In the genomic region with DNA sequence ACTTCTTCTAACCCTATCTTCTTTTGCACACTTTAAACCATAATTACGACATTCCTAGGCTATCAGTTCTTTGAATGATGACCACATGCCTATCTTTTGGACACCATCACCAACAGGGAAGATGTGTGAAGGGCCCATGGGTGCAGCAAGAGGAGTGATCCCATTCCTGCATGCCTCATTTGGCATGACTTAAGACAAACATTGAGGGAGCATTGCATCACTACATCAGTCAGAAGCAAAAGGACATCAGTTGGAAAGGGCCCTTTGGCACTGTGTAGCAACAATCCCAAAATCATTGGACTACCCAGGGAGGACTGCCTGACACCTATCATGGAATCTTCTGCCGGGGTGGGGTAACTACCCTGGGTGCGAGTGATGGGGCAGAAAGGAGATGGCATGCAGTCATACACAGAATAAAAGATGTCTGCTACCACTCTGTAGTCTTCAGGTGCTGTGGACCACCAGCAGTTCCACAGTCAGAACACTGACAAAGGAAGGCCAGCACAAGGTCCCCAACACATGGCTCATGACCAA, we compare ENCODE assay signal across 1 cellular context.
TF ChIP-seq lines count a peak whose summit lies in the region.

No MANE protein-coding gene starts in this region.

TF ChIP-seq in K562, 482 proteins besides CTCF, POLR2A, EP300 and RAD21 (continued from another document and continues in another):
- TF ChIP-seq, protein P1, sequence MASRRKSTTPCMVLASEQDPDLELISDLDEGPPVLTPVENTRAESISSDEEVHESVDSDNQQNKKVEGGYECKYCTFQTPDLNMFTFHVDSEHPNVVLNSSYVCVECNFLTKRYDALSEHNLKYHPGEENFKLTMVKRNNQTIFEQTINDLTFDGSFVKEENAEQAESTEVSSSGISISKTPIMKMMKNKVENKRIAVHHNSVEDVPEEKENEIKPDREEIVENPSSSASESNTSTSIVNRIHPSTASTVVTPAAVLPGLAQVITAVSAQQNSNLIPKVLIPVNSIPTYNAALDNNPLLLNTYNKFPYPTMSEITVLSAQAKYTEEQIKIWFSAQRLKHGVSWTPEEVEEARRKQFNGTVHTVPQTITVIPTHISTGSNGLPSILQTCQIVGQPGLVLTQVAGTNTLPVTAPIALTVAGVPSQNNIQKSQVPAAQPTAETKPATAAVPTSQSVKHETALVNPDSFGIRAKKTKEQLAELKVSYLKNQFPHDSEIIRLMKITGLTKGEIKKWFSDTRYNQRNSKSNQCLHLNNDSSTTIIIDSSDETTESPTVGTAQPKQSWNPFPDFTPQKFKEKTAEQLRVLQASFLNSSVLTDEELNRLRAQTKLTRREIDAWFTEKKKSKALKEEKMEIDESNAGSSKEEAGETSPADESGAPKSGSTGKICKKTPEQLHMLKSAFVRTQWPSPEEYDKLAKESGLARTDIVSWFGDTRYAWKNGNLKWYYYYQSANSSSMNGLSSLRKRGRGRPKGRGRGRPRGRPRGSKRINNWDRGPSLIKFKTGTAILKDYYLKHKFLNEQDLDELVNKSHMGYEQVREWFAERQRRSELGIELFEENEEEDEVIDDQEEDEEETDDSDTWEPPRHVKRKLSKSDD (conservative IDR thresholded peaks at IDR 0.05; ENCODE audit: low read length): no peak
- peak; percentile 64; the same call in 1 of the 2 replicates for TF ChIP-seq HDAC8 (tag; IDR thresholded peaks at IDR 0.05)
- TF ChIP-seq ZNF408 (CRISPR knock-in tag; IDR thresholded peaks at IDR 0.05; ENCODE audit: low read depth): no peak
- TF ChIP-seq TOE1 (IDR thresholded peaks at IDR 0.05; ENCODE audit: borderline replicate concordance): no peak
- TF ChIP-seq TOE1 (CRISPR knock-in tag; IDR thresholded peaks at IDR 0.05; ENCODE audit: borderline replicate concordance, low read depth): no peak
- no peak for TF ChIP-seq KDM2B (CRISPR knock-in tag; IDR thresholded peaks at IDR 0.05)
- TF ChIP-seq, protein P2, sequence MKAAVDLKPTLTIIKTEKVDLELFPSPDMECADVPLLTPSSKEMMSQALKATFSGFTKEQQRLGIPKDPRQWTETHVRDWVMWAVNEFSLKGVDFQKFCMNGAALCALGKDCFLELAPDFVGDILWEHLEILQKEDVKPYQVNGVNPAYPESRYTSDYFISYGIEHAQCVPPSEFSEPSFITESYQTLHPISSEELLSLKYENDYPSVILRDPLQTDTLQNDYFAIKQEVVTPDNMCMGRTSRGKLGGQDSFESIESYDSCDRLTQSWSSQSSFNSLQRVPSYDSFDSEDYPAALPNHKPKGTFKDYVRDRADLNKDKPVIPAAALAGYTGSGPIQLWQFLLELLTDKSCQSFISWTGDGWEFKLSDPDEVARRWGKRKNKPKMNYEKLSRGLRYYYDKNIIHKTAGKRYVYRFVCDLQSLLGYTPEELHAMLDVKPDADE (conservative IDR thresholded peaks at IDR 0.05; ENCODE audit: control insufficient read depth, low read depth, low read length): no peak
- no peak for TF ChIP-seq E2F3 (CRISPR knock-in tag; IDR thresholded peaks at IDR 0.05)
- TF ChIP-seq ATF7 (IDR thresholded peaks at IDR 0.05): peak; percentile 94
- no peak for TF ChIP-seq CREB1 (IDR thresholded peaks at IDR 0.05)
- TF ChIP-seq CREB1 (CRISPR knock-in tag; IDR thresholded peaks at IDR 0.05): no peak
- no peak for TF ChIP-seq ZNF551 (CRISPR knock-in tag; IDR thresholded peaks at IDR 0.05)
- TF ChIP-seq ZNF507 (tag; conservative IDR thresholded peaks at IDR 0.05): no peak
- peak; percentile 80; the same call in 1 of the 2 replicates for TF ChIP-seq ZNF766 (CRISPR knock-in tag; conservative IDR thresholded peaks at IDR 0.05)
- TF ChIP-seq ZNF449 (CRISPR knock-in tag; IDR thresholded peaks at IDR 0.05): no peak
- TF ChIP-seq, protein P3, sequence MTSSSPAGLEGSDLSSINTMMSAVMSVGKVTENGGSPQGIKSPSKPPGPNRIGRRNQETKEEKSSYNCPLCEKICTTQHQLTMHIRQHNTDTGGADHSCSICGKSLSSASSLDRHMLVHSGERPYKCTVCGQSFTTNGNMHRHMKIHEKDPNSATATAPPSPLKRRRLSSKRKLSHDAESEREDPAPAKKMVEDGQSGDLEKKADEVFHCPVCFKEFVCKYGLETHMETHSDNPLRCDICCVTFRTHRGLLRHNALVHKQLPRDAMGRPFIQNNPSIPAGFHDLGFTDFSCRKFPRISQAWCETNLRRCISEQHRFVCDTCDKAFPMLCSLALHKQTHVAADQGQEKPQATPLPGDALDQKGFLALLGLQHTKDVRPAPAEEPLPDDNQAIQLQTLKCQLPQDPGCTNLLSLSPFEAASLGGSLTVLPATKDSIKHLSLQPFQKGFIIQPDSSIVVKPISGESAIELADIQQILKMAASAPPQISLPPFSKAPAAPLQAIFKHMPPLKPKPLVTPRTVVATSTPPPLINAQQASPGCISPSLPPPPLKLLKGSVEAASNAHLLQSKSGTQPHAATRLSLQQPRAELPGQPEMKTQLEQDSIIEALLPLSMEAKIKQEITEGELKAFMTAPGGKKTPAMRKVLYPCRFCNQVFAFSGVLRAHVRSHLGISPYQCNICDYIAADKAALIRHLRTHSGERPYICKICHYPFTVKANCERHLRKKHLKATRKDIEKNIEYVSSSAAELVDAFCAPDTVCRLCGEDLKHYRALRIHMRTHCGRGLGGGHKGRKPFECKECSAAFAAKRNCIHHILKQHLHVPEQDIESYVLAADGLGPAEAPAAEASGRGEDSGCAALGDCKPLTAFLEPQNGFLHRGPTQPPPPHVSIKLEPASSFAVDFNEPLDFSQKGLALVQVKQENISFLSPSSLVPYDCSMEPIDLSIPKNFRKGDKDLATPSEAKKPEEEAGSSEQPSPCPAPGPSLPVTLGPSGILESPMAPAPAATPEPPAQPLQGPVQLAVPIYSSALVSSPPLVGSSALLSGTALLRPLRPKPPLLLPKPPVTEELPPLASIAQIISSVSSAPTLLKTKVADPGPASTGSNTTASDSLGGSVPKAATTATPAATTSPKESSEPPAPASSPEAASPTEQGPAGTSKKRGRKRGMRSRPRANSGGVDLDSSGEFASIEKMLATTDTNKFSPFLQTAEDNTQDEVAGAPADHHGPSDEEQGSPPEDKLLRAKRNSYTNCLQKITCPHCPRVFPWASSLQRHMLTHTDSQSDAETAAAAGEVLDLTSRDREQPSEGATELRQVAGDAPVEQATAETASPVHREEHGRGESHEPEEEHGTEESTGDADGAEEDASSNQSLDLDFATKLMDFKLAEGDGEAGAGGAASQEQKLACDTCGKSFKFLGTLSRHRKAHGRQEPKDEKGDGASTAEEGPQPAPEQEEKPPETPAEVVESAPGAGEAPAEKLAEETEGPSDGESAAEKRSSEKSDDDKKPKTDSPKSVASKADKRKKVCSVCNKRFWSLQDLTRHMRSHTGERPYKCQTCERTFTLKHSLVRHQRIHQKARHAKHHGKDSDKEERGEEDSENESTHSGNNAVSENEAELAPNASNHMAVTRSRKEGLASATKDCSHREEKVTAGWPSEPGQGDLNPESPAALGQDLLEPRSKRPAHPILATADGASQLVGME (CRISPR knock-in tag; IDR thresholded peaks at IDR 0.05): peak; percentile 21; the same call in 1 of the 2 replicates
- 0 out of 2 replicates have a peak, but pooled peaks have one; percentile 41 for TF ChIP-seq IRF9 (tag; IDR thresholded peaks at IDR 0.05)
- TF ChIP-seq HLTF (IDR thresholded peaks at IDR 0.05): no peak
- TF ChIP-seq GATAD2B (IDR thresholded peaks at IDR 0.05; ENCODE audit: borderline replicate concordance): no peak
- TF ChIP-seq CAMTA2 (CRISPR knock-in tag; conservative IDR thresholded peaks at IDR 0.05): no peak
- no peak for TF ChIP-seq RBM39 (optimal IDR thresholded peaks at IDR 0.05; ENCODE audit: low read depth, low read length)
- TF ChIP-seq, protein P4, sequence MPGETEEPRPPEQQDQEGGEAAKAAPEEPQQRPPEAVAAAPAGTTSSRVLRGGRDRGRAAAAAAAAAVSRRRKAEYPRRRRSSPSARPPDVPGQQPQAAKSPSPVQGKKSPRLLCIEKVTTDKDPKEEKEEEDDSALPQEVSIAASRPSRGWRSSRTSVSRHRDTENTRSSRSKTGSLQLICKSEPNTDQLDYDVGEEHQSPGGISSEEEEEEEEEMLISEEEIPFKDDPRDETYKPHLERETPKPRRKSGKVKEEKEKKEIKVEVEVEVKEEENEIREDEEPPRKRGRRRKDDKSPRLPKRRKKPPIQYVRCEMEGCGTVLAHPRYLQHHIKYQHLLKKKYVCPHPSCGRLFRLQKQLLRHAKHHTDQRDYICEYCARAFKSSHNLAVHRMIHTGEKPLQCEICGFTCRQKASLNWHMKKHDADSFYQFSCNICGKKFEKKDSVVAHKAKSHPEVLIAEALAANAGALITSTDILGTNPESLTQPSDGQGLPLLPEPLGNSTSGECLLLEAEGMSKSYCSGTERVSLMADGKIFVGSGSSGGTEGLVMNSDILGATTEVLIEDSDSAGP (CRISPR knock-in tag; IDR thresholded peaks at IDR 0.05): no peak
- TF ChIP-seq ATF2 (CRISPR knock-in tag; IDR thresholded peaks at IDR 0.05): no peak
- TF ChIP-seq RUNX1 (IDR thresholded peaks at IDR 0.05; ENCODE audit: low read depth): no peak
- TF ChIP-seq RBM22 (IDR thresholded peaks at IDR 0.05; ENCODE audit: low read depth, low read length, poor library complexity, severe bottlenecking): no peak
- TF ChIP-seq HEY1 (CRISPR knock-in tag; IDR thresholded peaks at IDR 0.05; ENCODE audit: borderline replicate concordance): no peak
- TF ChIP-seq, protein P5, sequence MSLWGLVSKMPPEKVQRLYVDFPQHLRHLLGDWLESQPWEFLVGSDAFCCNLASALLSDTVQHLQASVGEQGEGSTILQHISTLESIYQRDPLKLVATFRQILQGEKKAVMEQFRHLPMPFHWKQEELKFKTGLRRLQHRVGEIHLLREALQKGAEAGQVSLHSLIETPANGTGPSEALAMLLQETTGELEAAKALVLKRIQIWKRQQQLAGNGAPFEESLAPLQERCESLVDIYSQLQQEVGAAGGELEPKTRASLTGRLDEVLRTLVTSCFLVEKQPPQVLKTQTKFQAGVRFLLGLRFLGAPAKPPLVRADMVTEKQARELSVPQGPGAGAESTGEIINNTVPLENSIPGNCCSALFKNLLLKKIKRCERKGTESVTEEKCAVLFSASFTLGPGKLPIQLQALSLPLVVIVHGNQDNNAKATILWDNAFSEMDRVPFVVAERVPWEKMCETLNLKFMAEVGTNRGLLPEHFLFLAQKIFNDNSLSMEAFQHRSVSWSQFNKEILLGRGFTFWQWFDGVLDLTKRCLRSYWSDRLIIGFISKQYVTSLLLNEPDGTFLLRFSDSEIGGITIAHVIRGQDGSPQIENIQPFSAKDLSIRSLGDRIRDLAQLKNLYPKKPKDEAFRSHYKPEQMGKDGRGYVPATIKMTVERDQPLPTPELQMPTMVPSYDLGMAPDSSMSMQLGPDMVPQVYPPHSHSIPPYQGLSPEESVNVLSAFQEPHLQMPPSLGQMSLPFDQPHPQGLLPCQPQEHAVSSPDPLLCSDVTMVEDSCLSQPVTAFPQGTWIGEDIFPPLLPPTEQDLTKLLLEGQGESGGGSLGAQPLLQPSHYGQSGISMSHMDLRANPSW (CRISPR knock-in tag; IDR thresholded peaks at IDR 0.05): no peak
- no peak for TF ChIP-seq DNMT1 (IDR thresholded peaks at IDR 0.05)
- no peak for TF ChIP-seq RBBP5 (IDR thresholded peaks at IDR 0.05; ENCODE audit: borderline replicate concordance, insufficient read depth, low read length, poor library complexity, severe bottlenecking)
- TF ChIP-seq, protein P6, sequence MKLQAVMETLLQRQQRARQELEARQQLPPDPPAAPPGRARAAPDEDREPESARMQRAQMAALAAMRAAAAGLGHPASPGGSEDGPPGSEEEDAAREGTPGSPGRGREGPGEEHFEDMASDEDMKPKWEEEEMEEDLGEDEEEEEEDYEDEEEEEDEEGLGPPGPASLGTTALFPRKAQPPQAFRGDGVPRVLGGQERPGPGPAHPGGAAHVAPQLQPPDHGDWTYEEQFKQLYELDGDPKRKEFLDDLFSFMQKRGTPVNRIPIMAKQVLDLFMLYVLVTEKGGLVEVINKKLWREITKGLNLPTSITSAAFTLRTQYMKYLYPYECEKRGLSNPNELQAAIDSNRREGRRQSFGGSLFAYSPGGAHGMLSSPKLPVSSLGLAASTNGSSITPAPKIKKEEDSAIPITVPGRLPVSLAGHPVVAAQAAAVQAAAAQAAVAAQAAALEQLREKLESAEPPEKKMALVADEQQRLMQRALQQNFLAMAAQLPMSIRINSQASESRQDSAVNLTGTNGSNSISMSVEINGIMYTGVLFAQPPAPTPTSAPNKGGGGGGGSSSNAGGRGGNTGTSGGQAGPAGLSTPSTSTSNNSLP (IDR thresholded peaks at IDR 0.05; ENCODE audit: borderline replicate concordance, low read depth, low read length): no peak
- TF ChIP-seq TBP (optimal IDR thresholded peaks at IDR 0.05; ENCODE audit: low read depth, low read length): no peak
